9 cellular contexts compared by ENCODE assay signal in genomic region chr3:66039590-66039887, GRCh38. TPM values are rescaled to one million over a fixed set of nuclear protein-coding genes. Genes with fewer than 3 reads are reported as not detected.
A peak's percentile ranks its signal among the peaks of the same experiment; 100 is the strongest.
DNase-seq lines count a peak whose midpoint lies in the region; ATAC-seq, FAIRE-seq and TF ChIP-seq lines count a peak whose summit lies in the region.
"Had no signal": no experiment of that assay in that cellular context is flagged by ENCODE, and none has a peak within 500 bp of the region (broad histone marks: within the 10 kb centered on the region; RNA-seq: fewer than 3 reads in every experiment).

No MANE protein-coding gene starts in this region.

- peak overlapping the region; percentile 26 for H3K27ac ChIP-seq in adipose tissue (ENCODE audit: low read depth, low read length)

- H3K9me3 Mint-ChIP-seq in naive thymus-derived CD8-positive, alpha-beta T cell: peaks cover 0 to 5% (median 0%) of the 10 kb centered on the region in 9 donors

- no peak for TF ChIP-seq CTCF in D721Med (IDR thresholded peaks at IDR 0.05; ENCODE audit: insufficient read depth, missing control alignments)

- ATAC-seq in naive thymus-derived CD8-positive, alpha-beta T cell: no peak
- ATAC-seq in HG03521 (IDR thresholded peaks at IDR 0.05; ENCODE audit: unreplicated experiment): no peak

- H3K36me3 Mint-ChIP-seq in naive thymus-derived CD8-positive, alpha-beta T cell: peaks cover 0 to 5% (median 0%) of the 10 kb centered on the region in 3 donors

- POLR2A ChIA-PET in naive thymus-derived CD8-positive, alpha-beta T cell (lab: Charles Lee): no interaction called here

- H3K27ac Mint-ChIP-seq in naive thymus-derived CD8-positive, alpha-beta T cell: no peak overlapping the region

- DNase-seq in DMS 273 (lab: John Stamatoyannopoulos, UW; ENCODE audit: unreplicated experiment) (peak; percentile 40), DMS 273 treated with DMSO at 0.1 percent for 48 hours (lab: John Stamatoyannopoulos, UW) (no peak), hepatic stellate cell (ENCODE audit: low spot score) (peak; percentile 43), skeletal muscle cell (ENCODE audit: low read depth) (no peak), D721Med (ENCODE audit: insufficient read length, low spot score) (no peak)
- no peak for DNase-seq in naive thymus-derived CD8-positive, alpha-beta T cell

- WGBS in adipose tissue, 3 donors: 1 to 2% (median 1%) methylated on average over 20 of the region's 20 CpGs

- H3K4me3 ChIP-seq in skeletal muscle cell (ENCODE audit: low read depth, low read length): peak overlapping the region; percentile 89

- peak overlapping the region in 4 of 10 donors; percentile 59 to 88 (median 72) for H3K4me3 Mint-ChIP-seq in naive thymus-derived CD8-positive, alpha-beta T cell

- peaks cover 7 to 21% (median 16%) of the 10 kb centered on the region in 4 donors for H3K4me1 Mint-ChIP-seq in naive thymus-derived CD8-positive, alpha-beta T cell

- no peak for FAIRE-seq in D721Med (lab: Jason Lieb, UNC)
- FAIRE-seq: A204.1 had no signal

- H3K27me3 Mint-ChIP-seq in naive thymus-derived CD8-positive, alpha-beta T cell: peaks cover 37 to 75% (median 60%) of the 10 kb centered on the region in 5 donors

RNA-seq across cellular contexts. Expression of gene MAGI1, which starts 0.8 kb away (rescaled TPM):
- polyA plus RNA-seq in adipose tissue: 10 to 100 TPM in 2 of 3 donors, 1 to 10 TPM in 1; 8.8 to 10.5 (median 10.4) TPM
- total RNA-seq in naive thymus-derived CD8-positive, alpha-beta T cell: not detected
- polyA plus RNA-seq in naive thymus-derived CD8-positive, alpha-beta T cell: not detected

Comparison
In these comparisons a context has a peak if more than half of its experiments do, and no peak if none do; other contexts are left out.
1. DNase-seq: peak in DMS 273 (single experiment) and hepatic stellate cell (single experiment); none in DMS 273 treated with DMSO at 0.1 percent for 48 hours (single experiment), skeletal muscle cell (single experiment), naive thymus-derived CD8-positive, alpha-beta T cell (0 of 10) and D721Med (single experiment).
2. RNA of gene MAGI1, which starts 0.8 kb away (polyA plus RNA-seq): 8.8 to 10.5 TPM in adipose tissue; not detected in naive thymus-derived CD8-positive, alpha-beta T cell; every median in the first group is over 4 times any median in the second.